Comparison of ENCODE assay signal across 14 cellular contexts in the genomic region with DNA sequence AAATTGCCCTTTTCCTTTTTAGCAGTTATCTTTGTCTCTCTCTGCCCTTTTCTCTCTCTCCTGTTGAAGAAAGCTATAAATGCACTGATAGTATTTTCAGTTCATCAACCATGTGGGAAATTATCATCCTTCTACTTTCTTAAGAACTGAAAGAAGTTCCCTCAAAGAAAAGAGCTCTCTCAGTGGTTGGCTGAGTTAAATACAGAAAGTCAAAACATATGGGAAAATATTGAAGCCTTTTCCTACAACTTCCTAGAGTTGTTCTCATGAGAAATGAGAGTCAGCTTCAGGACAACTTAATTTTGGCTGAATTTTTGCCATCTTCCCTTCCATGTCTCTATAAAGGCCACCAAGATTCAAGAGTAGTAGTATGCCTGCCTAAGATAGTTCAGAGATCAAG.
"Had no signal": no experiment of that assay in that cellular context is flagged by ENCODE, and none has a peak within 500 bp of the region (broad histone marks: within the 10 kb centered on the region; RNA-seq: fewer than 3 reads in every experiment).

No MANE protein-coding gene starts in this region.

- H3K36me3 ChIP-seq: upper lobe of right lung had no signal

- H3K4me3 ChIP-seq: mucosa of descending colon, testis, upper lobe of right lung had no signal

- H3K27ac ChIP-seq: foreskin keratinocyte, testis, upper lobe of right lung had no signal

- H3K27me3 ChIP-seq: foreskin keratinocyte, testis, upper lobe of right lung had no signal

- H3K9me3 Mint-ChIP-seq: natural killer cell treated with Interleukin-12 subunit alpha and Interleukin-12 subunit beta and Interleukin-15 and Interleukin-18, amount 100 ng/mL, for 72 hours had no signal

- DNase-seq: activated CD4-positive, alpha-beta T cell treated with anti-CD3 and anti-CD28 coated beads for 4 hours; activated CD8-positive, alpha-beta memory T cell treated with anti-CD3 and anti-CD28 coated beads for 24 hours; activated effector memory CD4-positive, alpha-beta T cell treated with anti-CD3 and anti-CD28 coated beads, Interleukin-2, amount 50 U/mL, for 16 hours; foreskin keratinocyte; head of caudate nucleus; mucosa of descending colon; stimulated activated CD4-positive, alpha-beta T cell treated with anti-CD3 and anti-CD28 coated beads, Interleukin-2, amount 100 ng/mL, for 24 hours; stimulated activated naive CD4-positive, alpha-beta T cell treated with Interleukin-2 at 50 U/mL for 16 hours; T-cell; T1000; testis; upper lobe of right lung had no signal

- H3K9me3 ChIP-seq: mucosa of descending colon, testis, upper lobe of right lung had no signal

- H3K27me3 Mint-ChIP-seq: T-cell had no signal

- H3K4me3 Mint-ChIP-seq: natural killer cell treated with Interleukin-12 subunit alpha and Interleukin-12 subunit beta and Interleukin-15 and Interleukin-18, amount 100 ng/mL, for 72 hours; T-cell had no signal

- H3K4me1 ChIP-seq: testis had no signal

- H3K27ac Mint-ChIP-seq: natural killer cell treated with Interleukin-12 subunit alpha and Interleukin-12 subunit beta and Interleukin-15 and Interleukin-18, amount 100 ng/mL, for 72 hours; T-cell had no signal

- ATAC-seq: foreskin keratinocyte; mucosa of descending colon; natural killer cell treated with Interleukin-12 subunit alpha and Interleukin-12 subunit beta and Interleukin-15 and Interleukin-18, amount 100 ng/mL, for 72 hours; sciatic nerve; T-cell; upper lobe of right lung had no signal

- H3K36me3 Mint-ChIP-seq: natural killer cell treated with Interleukin-12 subunit alpha and Interleukin-12 subunit beta and Interleukin-15 and Interleukin-18, amount 100 ng/mL, for 72 hours; T-cell had no signal
